2 cellular contexts compared by ENCODE assay signal in the genomic region with DNA sequence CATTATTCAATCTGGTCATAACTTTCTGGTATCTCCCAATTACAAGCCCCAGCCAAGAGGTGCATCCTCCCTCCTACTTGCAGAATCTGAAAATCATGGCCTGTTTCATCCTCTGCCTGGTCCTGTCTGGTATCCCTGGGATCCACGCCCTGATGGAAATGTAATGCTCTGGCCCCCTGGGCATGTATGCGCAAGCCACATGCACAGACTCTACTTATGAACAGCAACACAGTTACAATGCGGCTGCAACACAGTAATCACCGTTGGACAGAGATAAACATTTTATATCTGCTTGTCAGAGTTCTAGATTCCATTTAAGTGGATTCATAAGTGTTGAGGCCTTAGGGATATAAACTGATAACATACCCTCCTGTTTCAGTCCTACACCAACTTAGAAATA.
TF ChIP-seq lines count a peak whose summit lies in the region.

No MANE protein-coding gene starts in this region.

TF ChIP-seq in SK-N-SH, 30 proteins besides CTCF, POLR2A, EP300 and RAD21:
- TF ChIP-seq, protein P1, sequence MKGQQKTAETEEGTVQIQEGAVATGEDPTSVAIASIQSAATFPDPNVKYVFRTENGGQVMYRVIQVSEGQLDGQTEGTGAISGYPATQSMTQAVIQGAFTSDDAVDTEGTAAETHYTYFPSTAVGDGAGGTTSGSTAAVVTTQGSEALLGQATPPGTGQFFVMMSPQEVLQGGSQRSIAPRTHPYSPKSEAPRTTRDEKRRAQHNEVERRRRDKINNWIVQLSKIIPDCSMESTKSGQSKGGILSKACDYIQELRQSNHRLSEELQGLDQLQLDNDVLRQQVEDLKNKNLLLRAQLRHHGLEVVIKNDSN (IDR thresholded peaks at IDR 0.05; ENCODE audit: borderline replicate concordance, low read depth): no peak
- no peak for TF ChIP-seq MEF2A (IDR thresholded peaks at IDR 0.05; ENCODE audit: borderline replicate concordance, low read depth)
- TF ChIP-seq FOXM1 (IDR thresholded peaks at IDR 0.05; ENCODE audit: low read depth): no peak
- no peak for TF ChIP-seq CHD2 (IDR thresholded peaks at IDR 0.05; ENCODE audit: low read length, partially characterized antibody)
- TF ChIP-seq, protein P2, sequence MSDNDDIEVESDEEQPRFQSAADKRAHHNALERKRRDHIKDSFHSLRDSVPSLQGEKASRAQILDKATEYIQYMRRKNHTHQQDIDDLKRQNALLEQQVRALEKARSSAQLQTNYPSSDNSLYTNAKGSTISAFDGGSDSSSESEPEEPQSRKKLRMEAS (IDR thresholded peaks at IDR 0.05; ENCODE audit: low read depth): no peak

TF ChIP-seq in SK-N-SH treated with all-trans-retinoic acid at 6 μM for 48 hours, 23 proteins besides CTCF, POLR2A, EP300 and RAD21 (continued from another document):
- no peak for TF ChIP-seq TOX (CRISPR knock-in tag; IDR thresholded peaks at IDR 0.05; ENCODE audit: borderline replicate concordance)
- TF ChIP-seq ZNF565 (CRISPR knock-in tag; conservative IDR thresholded peaks at IDR 0.05; ENCODE audit: low read depth): no peak
- no peak for TF ChIP-seq GLIS3 (CRISPR knock-in tag; IDR thresholded peaks at IDR 0.05)
- no peak for TF ChIP-seq ZFP3 (CRISPR knock-in tag; IDR thresholded peaks at IDR 0.05)
- TF ChIP-seq ZNF8 (CRISPR knock-in tag; IDR thresholded peaks at IDR 0.05): no peak
- TF ChIP-seq PPARA (CRISPR knock-in tag; IDR thresholded peaks at IDR 0.05; ENCODE audit: borderline replicate concordance): no peak
- no peak for TF ChIP-seq ZC3H10 (CRISPR knock-in tag; IDR thresholded peaks at IDR 0.05)
- no peak for TF ChIP-seq TCF4 (CRISPR knock-in tag; IDR thresholded peaks at IDR 0.05; ENCODE audit: borderline replicate concordance)
- TF ChIP-seq CSDC2 (CRISPR knock-in tag; IDR thresholded peaks at IDR 0.05): no peak
- TF ChIP-seq BACH2 (CRISPR knock-in tag; IDR thresholded peaks at IDR 0.05; ENCODE audit: borderline replicate concordance): no peak
- TF ChIP-seq ESRRG (CRISPR knock-in tag; IDR thresholded peaks at IDR 0.05): no peak
- TF ChIP-seq OSR1 (CRISPR knock-in tag; IDR thresholded peaks at IDR 0.05): no peak
- TF ChIP-seq, protein P3, sequence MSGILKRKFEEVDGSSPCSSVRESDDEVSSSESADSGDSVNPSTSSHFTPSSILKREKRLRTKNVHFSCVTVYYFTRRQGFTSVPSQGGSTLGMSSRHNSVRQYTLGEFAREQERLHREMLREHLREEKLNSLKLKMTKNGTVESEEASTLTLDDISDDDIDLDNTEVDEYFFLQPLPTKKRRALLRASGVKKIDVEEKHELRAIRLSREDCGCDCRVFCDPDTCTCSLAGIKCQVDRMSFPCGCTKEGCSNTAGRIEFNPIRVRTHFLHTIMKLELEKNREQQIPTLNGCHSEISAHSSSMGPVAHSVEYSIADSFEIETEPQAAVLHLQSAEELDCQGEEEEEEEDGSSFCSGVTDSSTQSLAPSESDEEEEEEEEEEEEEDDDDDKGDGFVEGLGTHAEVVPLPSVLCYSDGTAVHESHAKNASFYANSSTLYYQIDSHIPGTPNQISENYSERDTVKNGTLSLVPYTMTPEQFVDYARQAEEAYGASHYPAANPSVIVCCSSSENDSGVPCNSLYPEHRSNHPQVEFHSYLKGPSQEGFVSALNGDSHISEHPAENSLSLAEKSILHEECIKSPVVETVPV (CRISPR knock-in tag; IDR thresholded peaks at IDR 0.05): no peak
- TF ChIP-seq, protein P4, sequence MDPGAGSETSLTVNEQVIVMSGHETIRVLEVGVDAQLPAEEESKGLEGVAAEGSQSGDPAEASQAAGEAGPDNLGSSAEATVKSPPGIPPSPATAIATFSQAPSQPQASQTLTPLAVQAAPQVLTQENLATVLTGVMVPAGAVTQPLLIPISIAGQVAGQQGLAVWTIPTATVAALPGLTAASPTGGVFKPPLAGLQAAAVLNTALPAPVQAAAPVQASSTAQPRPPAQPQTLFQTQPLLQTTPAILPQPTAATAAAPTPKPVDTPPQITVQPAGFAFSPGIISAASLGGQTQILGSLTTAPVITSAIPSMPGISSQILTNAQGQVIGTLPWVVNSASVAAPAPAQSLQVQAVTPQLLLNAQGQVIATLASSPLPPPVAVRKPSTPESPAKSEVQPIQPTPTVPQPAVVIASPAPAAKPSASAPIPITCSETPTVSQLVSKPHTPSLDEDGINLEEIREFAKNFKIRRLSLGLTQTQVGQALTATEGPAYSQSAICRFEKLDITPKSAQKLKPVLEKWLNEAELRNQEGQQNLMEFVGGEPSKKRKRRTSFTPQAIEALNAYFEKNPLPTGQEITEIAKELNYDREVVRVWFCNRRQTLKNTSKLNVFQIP (CRISPR knock-in tag; IDR thresholded peaks at IDR 0.05; ENCODE audit: borderline replicate concordance, low read depth): no peak
- TF ChIP-seq, protein P5, sequence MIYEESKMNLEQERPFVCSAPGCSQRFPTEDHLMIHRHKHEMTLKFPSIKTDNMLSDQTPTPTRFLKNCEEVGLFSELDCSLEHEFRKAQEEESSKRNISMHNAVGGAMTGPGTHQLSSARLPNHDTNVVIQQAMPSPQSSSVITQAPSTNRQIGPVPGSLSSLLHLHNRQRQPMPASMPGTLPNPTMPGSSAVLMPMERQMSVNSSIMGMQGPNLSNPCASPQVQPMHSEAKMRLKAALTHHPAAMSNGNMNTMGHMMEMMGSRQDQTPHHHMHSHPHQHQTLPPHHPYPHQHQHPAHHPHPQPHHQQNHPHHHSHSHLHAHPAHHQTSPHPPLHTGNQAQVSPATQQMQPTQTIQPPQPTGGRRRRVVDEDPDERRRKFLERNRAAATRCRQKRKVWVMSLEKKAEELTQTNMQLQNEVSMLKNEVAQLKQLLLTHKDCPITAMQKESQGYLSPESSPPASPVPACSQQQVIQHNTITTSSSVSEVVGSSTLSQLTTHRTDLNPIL (CRISPR knock-in tag; IDR thresholded peaks at IDR 0.05; ENCODE audit: low read depth): no peak
